1 cellular context compared by ENCODE assay signal in the genomic region with DNA sequence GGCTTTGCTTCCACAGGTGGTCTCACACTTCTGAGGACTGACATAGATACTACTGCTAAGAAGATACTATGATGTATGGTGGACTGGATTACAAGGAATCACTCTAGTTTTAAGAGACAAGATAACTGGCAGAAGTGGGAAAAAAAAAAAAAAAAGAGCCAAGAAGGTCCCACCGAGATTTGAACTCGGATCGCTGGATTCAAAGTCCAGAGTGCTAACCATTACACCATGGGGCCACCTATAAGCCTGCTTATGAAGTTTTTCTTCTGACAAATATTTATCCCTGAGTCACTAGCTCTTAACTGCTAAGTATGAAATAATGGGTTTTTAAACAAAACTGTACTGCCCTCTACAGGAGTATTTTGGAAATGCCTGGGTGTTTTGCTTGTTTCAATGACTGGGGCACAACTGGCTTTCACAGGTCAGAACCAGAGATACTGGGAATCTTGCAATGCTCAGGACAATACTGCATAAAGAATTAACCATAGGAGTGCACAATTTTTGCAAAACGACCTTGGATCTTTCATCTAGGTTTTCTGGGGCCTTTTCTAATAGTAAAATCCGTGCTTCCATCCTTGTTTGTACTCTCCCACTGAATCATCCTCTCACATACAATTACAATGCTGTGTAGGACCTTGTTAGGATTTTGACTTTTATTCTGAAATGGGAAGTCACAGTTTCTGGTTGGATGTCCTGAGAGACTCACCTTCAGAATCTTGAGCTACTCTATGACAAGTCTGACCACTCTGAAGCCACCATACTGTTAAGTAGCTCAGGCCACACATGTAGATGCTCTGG.
TF ChIP-seq lines count a peak whose summit lies in the region.

No MANE protein-coding gene starts in this region.

TF ChIP-seq in K562, 482 proteins besides CTCF, POLR2A, EP300 and RAD21 (continued from another document and continues in another):
- TF ChIP-seq, protein P1, sequence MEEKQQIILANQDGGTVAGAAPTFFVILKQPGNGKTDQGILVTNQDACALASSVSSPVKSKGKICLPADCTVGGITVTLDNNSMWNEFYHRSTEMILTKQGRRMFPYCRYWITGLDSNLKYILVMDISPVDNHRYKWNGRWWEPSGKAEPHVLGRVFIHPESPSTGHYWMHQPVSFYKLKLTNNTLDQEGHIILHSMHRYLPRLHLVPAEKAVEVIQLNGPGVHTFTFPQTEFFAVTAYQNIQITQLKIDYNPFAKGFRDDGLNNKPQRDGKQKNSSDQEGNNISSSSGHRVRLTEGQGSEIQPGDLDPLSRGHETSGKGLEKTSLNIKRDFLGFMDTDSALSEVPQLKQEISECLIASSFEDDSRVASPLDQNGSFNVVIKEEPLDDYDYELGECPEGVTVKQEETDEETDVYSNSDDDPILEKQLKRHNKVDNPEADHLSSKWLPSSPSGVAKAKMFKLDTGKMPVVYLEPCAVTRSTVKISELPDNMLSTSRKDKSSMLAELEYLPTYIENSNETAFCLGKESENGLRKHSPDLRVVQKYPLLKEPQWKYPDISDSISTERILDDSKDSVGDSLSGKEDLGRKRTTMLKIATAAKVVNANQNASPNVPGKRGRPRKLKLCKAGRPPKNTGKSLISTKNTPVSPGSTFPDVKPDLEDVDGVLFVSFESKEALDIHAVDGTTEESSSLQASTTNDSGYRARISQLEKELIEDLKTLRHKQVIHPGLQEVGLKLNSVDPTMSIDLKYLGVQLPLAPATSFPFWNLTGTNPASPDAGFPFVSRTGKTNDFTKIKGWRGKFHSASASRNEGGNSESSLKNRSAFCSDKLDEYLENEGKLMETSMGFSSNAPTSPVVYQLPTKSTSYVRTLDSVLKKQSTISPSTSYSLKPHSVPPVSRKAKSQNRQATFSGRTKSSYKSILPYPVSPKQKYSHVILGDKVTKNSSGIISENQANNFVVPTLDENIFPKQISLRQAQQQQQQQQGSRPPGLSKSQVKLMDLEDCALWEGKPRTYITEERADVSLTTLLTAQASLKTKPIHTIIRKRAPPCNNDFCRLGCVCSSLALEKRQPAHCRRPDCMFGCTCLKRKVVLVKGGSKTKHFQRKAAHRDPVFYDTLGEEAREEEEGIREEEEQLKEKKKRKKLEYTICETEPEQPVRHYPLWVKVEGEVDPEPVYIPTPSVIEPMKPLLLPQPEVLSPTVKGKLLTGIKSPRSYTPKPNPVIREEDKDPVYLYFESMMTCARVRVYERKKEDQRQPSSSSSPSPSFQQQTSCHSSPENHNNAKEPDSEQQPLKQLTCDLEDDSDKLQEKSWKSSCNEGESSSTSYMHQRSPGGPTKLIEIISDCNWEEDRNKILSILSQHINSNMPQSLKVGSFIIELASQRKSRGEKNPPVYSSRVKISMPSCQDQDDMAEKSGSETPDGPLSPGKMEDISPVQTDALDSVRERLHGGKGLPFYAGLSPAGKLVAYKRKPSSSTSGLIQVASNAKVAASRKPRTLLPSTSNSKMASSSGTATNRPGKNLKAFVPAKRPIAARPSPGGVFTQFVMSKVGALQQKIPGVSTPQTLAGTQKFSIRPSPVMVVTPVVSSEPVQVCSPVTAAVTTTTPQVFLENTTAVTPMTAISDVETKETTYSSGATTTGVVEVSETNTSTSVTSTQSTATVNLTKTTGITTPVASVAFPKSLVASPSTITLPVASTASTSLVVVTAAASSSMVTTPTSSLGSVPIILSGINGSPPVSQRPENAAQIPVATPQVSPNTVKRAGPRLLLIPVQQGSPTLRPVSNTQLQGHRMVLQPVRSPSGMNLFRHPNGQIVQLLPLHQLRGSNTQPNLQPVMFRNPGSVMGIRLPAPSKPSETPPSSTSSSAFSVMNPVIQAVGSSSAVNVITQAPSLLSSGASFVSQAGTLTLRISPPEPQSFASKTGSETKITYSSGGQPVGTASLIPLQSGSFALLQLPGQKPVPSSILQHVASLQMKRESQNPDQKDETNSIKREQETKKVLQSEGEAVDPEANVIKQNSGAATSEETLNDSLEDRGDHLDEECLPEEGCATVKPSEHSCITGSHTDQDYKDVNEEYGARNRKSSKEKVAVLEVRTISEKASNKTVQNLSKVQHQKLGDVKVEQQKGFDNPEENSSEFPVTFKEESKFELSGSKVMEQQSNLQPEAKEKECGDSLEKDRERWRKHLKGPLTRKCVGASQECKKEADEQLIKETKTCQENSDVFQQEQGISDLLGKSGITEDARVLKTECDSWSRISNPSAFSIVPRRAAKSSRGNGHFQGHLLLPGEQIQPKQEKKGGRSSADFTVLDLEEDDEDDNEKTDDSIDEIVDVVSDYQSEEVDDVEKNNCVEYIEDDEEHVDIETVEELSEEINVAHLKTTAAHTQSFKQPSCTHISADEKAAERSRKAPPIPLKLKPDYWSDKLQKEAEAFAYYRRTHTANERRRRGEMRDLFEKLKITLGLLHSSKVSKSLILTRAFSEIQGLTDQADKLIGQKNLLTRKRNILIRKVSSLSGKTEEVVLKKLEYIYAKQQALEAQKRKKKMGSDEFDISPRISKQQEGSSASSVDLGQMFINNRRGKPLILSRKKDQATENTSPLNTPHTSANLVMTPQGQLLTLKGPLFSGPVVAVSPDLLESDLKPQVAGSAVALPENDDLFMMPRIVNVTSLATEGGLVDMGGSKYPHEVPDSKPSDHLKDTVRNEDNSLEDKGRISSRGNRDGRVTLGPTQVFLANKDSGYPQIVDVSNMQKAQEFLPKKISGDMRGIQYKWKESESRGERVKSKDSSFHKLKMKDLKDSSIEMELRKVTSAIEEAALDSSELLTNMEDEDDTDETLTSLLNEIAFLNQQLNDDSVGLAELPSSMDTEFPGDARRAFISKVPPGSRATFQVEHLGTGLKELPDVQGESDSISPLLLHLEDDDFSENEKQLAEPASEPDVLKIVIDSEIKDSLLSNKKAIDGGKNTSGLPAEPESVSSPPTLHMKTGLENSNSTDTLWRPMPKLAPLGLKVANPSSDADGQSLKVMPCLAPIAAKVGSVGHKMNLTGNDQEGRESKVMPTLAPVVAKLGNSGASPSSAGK (IDR thresholded peaks at IDR 0.05), result no peak
- TF ChIP-seq ZC3H8 (IDR thresholded peaks at IDR 0.05) (no peak), TCF7 (IDR thresholded peaks at IDR 0.05; ENCODE audit: borderline replicate concordance) (no peak), HDGF (IDR thresholded peaks at IDR 0.05) (no peak), ZNF436 (CRISPR knock-in tag; IDR thresholded peaks at IDR 0.05) (no peak), KLF1 (tag; IDR thresholded peaks at IDR 0.05) (no peak), TBP (optimal IDR thresholded peaks at IDR 0.05; ENCODE audit: low read depth, low read length) (peak; percentile 100), ZNF561 (CRISPR knock-in tag; conservative IDR thresholded peaks at IDR 0.05) (no peak), PTRF (tag; IDR thresholded peaks at IDR 0.05) (no peak), STAT5B (CRISPR knock-in tag; IDR thresholded peaks at IDR 0.05) (no peak), FOXA1 (IDR thresholded peaks at IDR 0.05; ENCODE audit: borderline replicate concordance) (no peak), SMARCA5 (IDR thresholded peaks at IDR 0.05) (no peak), PHF21A (IDR thresholded peaks at IDR 0.05; ENCODE audit: borderline replicate concordance, low read depth) (peak; percentile 86; the same call in 1 of the 2 replicates), TGIF2 (CRISPR knock-in tag; IDR thresholded peaks at IDR 0.05) (no peak), FOXM1 (IDR thresholded peaks at IDR 0.05; ENCODE audit: low read depth) (peak; percentile 58; the same call in 1 of the 2 replicates), FOXM1 (CRISPR knock-in tag; IDR thresholded peaks at IDR 0.05; ENCODE audit: low read depth) (no peak), RBM34 (IDR thresholded peaks at IDR 0.05; ENCODE audit: borderline replicate concordance, insufficient read depth, low read length) (no peak), CBX2 (IDR thresholded peaks at IDR 0.05; ENCODE audit: insufficient read depth, low read length, poor library complexity, severe bottlenecking) (no peak), POLR3A (IDR thresholded peaks at IDR 0.05; ENCODE audit: borderline replicate concordance, extremely low read depth, insufficient read depth, insufficient read length) (peak; percentile 99), KAT7 (CRISPR knock-in tag; IDR thresholded peaks at IDR 0.05; ENCODE audit: borderline replicate concordance) (no peak), MCM2 (IDR thresholded peaks at IDR 0.05; ENCODE audit: low read depth) (no peak)
- TF ChIP-seq, protein P2, sequence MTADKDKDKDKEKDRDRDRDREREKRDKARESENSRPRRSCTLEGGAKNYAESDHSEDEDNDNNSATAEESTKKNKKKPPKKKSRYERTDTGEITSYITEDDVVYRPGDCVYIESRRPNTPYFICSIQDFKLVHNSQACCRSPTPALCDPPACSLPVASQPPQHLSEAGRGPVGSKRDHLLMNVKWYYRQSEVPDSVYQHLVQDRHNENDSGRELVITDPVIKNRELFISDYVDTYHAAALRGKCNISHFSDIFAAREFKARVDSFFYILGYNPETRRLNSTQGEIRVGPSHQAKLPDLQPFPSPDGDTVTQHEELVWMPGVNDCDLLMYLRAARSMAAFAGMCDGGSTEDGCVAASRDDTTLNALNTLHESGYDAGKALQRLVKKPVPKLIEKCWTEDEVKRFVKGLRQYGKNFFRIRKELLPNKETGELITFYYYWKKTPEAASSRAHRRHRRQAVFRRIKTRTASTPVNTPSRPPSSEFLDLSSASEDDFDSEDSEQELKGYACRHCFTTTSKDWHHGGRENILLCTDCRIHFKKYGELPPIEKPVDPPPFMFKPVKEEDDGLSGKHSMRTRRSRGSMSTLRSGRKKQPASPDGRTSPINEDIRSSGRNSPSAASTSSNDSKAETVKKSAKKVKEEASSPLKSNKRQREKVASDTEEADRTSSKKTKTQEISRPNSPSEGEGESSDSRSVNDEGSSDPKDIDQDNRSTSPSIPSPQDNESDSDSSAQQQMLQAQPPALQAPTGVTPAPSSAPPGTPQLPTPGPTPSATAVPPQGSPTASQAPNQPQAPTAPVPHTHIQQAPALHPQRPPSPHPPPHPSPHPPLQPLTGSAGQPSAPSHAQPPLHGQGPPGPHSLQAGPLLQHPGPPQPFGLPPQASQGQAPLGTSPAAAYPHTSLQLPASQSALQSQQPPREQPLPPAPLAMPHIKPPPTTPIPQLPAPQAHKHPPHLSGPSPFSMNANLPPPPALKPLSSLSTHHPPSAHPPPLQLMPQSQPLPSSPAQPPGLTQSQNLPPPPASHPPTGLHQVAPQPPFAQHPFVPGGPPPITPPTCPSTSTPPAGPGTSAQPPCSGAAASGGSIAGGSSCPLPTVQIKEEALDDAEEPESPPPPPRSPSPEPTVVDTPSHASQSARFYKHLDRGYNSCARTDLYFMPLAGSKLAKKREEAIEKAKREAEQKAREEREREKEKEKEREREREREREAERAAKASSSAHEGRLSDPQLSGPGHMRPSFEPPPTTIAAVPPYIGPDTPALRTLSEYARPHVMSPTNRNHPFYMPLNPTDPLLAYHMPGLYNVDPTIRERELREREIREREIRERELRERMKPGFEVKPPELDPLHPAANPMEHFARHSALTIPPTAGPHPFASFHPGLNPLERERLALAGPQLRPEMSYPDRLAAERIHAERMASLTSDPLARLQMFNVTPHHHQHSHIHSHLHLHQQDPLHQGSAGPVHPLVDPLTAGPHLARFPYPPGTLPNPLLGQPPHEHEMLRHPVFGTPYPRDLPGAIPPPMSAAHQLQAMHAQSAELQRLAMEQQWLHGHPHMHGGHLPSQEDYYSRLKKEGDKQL (CRISPR knock-in tag; IDR thresholded peaks at IDR 0.05; ENCODE audit: borderline replicate concordance), result no peak
- TF ChIP-seq, protein P3, sequence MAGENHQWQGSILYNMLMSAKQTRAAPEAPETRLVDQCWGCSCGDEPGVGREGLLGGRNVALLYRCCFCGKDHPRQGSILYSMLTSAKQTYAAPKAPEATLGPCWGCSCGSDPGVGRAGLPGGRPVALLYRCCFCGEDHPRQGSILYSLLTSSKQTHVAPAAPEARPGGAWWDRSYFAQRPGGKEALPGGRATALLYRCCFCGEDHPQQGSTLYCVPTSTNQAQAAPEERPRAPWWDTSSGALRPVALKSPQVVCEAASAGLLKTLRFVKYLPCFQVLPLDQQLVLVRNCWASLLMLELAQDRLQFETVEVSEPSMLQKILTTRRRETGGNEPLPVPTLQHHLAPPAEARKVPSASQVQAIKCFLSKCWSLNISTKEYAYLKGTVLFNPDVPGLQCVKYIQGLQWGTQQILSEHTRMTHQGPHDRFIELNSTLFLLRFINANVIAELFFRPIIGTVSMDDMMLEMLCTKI (IDR thresholded peaks at IDR 0.05; ENCODE audit: partially characterized antibody), result no peak
- TF ChIP-seq, protein P4, sequence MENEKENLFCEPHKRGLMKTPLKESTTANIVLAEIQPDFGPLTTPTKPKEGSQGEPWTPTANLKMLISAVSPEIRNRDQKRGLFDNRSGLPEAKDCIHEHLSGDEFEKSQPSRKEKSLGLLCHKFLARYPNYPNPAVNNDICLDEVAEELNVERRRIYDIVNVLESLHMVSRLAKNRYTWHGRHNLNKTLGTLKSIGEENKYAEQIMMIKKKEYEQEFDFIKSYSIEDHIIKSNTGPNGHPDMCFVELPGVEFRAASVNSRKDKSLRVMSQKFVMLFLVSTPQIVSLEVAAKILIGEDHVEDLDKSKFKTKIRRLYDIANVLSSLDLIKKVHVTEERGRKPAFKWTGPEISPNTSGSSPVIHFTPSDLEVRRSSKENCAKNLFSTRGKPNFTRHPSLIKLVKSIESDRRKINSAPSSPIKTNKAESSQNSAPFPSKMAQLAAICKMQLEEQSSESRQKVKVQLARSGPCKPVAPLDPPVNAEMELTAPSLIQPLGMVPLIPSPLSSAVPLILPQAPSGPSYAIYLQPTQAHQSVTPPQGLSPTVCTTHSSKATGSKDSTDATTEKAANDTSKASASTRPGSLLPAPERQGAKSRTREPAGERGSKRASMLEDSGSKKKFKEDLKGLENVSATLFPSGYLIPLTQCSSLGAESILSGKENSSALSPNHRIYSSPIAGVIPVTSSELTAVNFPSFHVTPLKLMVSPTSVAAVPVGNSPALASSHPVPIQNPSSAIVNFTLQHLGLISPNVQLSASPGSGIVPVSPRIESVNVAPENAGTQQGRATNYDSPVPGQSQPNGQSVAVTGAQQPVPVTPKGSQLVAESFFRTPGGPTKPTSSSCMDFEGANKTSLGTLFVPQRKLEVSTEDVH (IDR thresholded peaks at IDR 0.05; ENCODE audit: low read depth, partially characterized antibody), result peak; percentile 31
